Comparison of ENCODE assay signal across 1 cellular context in the genomic region with DNA sequence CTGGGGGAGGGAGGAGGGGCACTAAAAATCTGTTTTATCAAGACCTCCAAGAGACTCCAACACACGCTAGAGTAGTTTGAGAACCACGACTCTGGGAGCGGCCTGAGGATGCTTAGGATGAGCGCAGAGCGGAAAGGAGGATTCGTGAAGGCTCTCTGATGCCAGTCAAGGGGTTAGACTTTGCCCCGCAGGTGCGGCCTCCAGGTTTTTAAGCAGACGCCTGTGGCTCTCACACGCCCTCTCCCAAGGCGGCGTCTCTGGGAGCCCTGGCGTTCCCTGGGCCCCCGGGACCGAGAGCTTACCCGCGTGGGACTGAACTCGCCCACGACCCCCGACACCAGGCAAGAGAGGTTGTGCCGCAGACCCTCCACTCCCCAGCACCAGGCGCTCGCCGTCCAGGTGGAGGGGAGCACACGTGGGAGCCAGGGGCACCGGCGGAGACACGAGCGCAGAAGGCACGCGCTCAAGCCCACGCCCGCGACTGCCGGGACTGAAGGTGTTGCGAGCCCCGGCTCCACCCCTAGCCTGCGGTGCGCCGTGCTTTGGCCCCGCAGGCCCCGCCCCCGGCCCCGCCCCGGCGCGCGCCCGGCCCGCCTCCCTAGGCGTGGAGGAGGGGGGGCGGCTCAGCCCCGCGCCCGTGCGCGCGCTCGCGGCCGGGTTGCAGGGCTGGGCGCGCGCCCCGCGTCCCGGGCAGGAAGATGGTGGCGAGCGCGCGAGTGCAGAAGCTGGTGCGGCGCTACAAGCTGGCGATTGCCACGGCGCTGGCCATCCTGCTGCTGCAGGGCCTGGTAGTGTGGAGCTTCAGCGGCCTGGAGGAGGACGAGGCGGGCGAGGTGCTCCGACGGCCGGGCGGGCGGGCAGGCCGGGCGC.
TF ChIP-seq lines count a peak whose summit lies in the region.

XYLT2 (plus strand) TSS at position 684 of the 870 bp plus-strand sequence; CDS start at position 699, 15 bp downstream.

TF ChIP-seq in HepG2, 621 proteins besides CTCF, POLR2A, EP300 and RAD21 (continued from another document and continues in another):
- TF ChIP-seq, protein P1, sequence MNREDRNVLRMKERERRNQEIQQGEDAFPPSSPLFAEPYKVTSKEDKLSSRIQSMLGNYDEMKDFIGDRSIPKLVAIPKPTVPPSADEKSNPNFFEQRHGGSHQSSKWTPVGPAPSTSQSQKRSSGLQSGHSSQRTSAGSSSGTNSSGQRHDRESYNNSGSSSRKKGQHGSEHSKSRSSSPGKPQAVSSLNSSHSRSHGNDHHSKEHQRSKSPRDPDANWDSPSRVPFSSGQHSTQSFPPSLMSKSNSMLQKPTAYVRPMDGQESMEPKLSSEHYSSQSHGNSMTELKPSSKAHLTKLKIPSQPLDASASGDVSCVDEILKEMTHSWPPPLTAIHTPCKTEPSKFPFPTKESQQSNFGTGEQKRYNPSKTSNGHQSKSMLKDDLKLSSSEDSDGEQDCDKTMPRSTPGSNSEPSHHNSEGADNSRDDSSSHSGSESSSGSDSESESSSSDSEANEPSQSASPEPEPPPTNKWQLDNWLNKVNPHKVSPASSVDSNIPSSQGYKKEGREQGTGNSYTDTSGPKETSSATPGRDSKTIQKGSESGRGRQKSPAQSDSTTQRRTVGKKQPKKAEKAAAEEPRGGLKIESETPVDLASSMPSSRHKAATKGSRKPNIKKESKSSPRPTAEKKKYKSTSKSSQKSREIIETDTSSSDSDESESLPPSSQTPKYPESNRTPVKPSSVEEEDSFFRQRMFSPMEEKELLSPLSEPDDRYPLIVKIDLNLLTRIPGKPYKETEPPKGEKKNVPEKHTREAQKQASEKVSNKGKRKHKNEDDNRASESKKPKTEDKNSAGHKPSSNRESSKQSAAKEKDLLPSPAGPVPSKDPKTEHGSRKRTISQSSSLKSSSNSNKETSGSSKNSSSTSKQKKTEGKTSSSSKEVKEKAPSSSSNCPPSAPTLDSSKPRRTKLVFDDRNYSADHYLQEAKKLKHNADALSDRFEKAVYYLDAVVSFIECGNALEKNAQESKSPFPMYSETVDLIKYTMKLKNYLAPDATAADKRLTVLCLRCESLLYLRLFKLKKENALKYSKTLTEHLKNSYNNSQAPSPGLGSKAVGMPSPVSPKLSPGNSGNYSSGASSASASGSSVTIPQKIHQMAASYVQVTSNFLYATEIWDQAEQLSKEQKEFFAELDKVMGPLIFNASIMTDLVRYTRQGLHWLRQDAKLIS (CRISPR knock-in tag; IDR thresholded peaks at IDR 0.05), result no peak
- peak; percentile 65; the same call in 1 of the 2 replicates for TF ChIP-seq ZNF451 (CRISPR knock-in tag; IDR thresholded peaks at IDR 0.05)
- no peak for TF ChIP-seq ZSCAN29 (CRISPR knock-in tag; conservative IDR thresholded peaks at IDR 0.05)
- TF ChIP-seq KLF13 (CRISPR knock-in tag; IDR thresholded peaks at IDR 0.05), result no peak
- no peak for TF ChIP-seq ZNF615 (CRISPR knock-in tag; IDR thresholded peaks at IDR 0.05; ENCODE audit: borderline replicate concordance)
- TF ChIP-seq GZF1 (CRISPR knock-in tag; IDR thresholded peaks at IDR 0.05), result 0 out of 2 replicates have a peak, but pooled peaks have one; percentile 62
- TF ChIP-seq RFX3 (CRISPR knock-in tag; IDR thresholded peaks at IDR 0.05), result no peak
- TF ChIP-seq, protein P2, sequence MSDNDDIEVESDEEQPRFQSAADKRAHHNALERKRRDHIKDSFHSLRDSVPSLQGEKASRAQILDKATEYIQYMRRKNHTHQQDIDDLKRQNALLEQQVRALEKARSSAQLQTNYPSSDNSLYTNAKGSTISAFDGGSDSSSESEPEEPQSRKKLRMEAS (IDR thresholded peaks at IDR 0.05), result peak; percentile 78
- TF ChIP-seq KDM6A (CRISPR knock-in tag; IDR thresholded peaks at IDR 0.05; ENCODE audit: low read depth), result no peak
- TF ChIP-seq, protein P3, sequence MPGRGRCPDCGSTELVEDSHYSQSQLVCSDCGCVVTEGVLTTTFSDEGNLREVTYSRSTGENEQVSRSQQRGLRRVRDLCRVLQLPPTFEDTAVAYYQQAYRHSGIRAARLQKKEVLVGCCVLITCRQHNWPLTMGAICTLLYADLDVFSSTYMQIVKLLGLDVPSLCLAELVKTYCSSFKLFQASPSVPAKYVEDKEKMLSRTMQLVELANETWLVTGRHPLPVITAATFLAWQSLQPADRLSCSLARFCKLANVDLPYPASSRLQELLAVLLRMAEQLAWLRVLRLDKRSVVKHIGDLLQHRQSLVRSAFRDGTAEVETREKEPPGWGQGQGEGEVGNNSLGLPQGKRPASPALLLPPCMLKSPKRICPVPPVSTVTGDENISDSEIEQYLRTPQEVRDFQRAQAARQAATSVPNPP (CRISPR knock-in tag; IDR thresholded peaks at IDR 0.05), result peak; percentile 66; the same call in 1 of the 2 replicates
- no peak for TF ChIP-seq MAF1 (CRISPR knock-in tag; IDR thresholded peaks at IDR 0.05; ENCODE audit: borderline replicate concordance)
- TF ChIP-seq, protein P4, sequence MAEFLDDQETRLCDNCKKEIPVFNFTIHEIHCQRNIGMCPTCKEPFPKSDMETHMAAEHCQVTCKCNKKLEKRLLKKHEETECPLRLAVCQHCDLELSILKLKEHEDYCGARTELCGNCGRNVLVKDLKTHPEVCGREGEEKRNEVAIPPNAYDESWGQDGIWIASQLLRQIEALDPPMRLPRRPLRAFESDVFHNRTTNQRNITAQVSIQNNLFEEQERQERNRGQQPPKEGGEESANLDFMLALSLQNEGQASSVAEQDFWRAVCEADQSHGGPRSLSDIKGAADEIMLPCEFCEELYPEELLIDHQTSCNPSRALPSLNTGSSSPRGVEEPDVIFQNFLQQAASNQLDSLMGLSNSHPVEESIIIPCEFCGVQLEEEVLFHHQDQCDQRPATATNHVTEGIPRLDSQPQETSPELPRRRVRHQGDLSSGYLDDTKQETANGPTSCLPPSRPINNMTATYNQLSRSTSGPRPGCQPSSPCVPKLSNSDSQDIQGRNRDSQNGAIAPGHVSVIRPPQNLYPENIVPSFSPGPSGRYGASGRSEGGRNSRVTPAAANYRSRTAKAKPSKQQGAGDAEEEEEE (CRISPR knock-in tag; IDR thresholded peaks at IDR 0.05; ENCODE audit: borderline replicate concordance), result 0 out of 2 replicates have a peak, but pooled peaks have one; percentile 42
- TF ChIP-seq FOXK1 (CRISPR knock-in tag; IDR thresholded peaks at IDR 0.05; ENCODE audit: borderline replicate concordance, low read depth), result no peak
- TF ChIP-seq ZNF776 (CRISPR knock-in tag; IDR thresholded peaks at IDR 0.05), result peak; percentile 83; the same call in 1 of the 2 replicates
- peak; percentile 69; the same call in 1 of the 2 replicates for TF ChIP-seq ISX (CRISPR knock-in tag; conservative IDR thresholded peaks at IDR 0.05)
- TF ChIP-seq, protein P5, sequence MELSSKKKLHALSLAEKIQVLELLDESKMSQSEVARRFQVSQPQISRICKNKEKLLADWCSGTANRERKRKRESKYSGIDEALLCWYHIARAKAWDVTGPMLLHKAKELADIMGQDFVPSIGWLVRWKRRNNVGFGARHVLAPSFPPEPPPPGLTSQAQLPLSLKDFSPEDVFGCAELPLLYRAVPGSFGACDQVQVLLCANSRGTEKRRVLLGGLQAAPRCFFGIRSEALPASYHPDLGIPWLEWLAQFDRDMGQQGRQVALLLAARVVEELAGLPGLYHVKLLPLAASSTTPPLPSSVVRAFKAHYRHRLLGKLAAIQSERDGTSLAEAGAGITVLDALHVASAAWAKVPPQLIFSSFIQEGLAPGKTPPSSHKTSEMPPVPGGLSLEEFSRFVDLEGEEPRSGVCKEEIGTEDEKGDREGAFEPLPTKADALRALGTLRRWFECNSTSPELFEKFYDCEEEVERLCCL (CRISPR knock-in tag; IDR thresholded peaks at IDR 0.05; ENCODE audit: borderline replicate concordance), result no peak
- no peak for TF ChIP-seq ZNF496 (CRISPR knock-in tag; IDR thresholded peaks at IDR 0.05; ENCODE audit: insufficient replicate concordance)
- no peak for TF ChIP-seq ZNF460 (CRISPR knock-in tag; IDR thresholded peaks at IDR 0.05; ENCODE audit: borderline replicate concordance)
- TF ChIP-seq SIN3A (IDR thresholded peaks at IDR 0.05; ENCODE audit: borderline replicate concordance, low read depth, low read length), result peak; percentile 47; the same call in 1 of the 2 replicates
- no peak for TF ChIP-seq WIZ (CRISPR knock-in tag; IDR thresholded peaks at IDR 0.05)
- no peak; the same call in 1 of the 2 replicates for TF ChIP-seq ZNF251 (CRISPR knock-in tag; IDR thresholded peaks at IDR 0.05)
- TF ChIP-seq NFE2 (CRISPR knock-in tag; IDR thresholded peaks at IDR 0.05), result no peak
- TF ChIP-seq CBX1 (IDR thresholded peaks at IDR 0.05; ENCODE audit: low read depth), result no peak
- TF ChIP-seq NRL (CRISPR knock-in tag; IDR thresholded peaks at IDR 0.05; ENCODE audit: borderline replicate concordance), result 0 out of 2 replicates have a peak, but pooled peaks have one; percentile 35
- TF ChIP-seq ZNF354B (CRISPR knock-in tag; IDR thresholded peaks at IDR 0.05), result no peak
- TF ChIP-seq ZNF17 (CRISPR knock-in tag; IDR thresholded peaks at IDR 0.05), result no peak
- TF ChIP-seq ARID5B (CRISPR knock-in tag; IDR thresholded peaks at IDR 0.05), result no peak
- TF ChIP-seq ETV5 (CRISPR knock-in tag; IDR thresholded peaks at IDR 0.05; ENCODE audit: borderline replicate concordance), result no peak
- TF ChIP-seq ZSCAN5A (CRISPR knock-in tag; IDR thresholded peaks at IDR 0.05; ENCODE audit: borderline replicate concordance), result no peak; the same call in 1 of the 2 replicates
- TF ChIP-seq HNF4A (CRISPR knock-in tag; IDR thresholded peaks at IDR 0.05), result peak; percentile 53; the same call in 1 of the 2 replicates
- no peak for TF ChIP-seq HOMEZ (CRISPR knock-in tag; IDR thresholded peaks at IDR 0.05; ENCODE audit: low read depth)
- TF ChIP-seq ZNF740 (CRISPR knock-in tag; IDR thresholded peaks at IDR 0.05), result peak; percentile 90; the same call in 1 of the 2 replicates
- TF ChIP-seq CENPX (CRISPR knock-in tag; IDR thresholded peaks at IDR 0.05), result no peak
- TF ChIP-seq DMAP1 (CRISPR knock-in tag; IDR thresholded peaks at IDR 0.05), result peak; percentile 40; the same call in 1 of the 2 replicates
- TF ChIP-seq TBP (CRISPR knock-in tag; IDR thresholded peaks at IDR 0.05), result no peak; the same call in 1 of the 2 replicates
- no peak for TF ChIP-seq KAT2B (IDR thresholded peaks at IDR 0.05; ENCODE audit: borderline replicate concordance, low read depth, low read length)
- TF ChIP-seq, protein P6, sequence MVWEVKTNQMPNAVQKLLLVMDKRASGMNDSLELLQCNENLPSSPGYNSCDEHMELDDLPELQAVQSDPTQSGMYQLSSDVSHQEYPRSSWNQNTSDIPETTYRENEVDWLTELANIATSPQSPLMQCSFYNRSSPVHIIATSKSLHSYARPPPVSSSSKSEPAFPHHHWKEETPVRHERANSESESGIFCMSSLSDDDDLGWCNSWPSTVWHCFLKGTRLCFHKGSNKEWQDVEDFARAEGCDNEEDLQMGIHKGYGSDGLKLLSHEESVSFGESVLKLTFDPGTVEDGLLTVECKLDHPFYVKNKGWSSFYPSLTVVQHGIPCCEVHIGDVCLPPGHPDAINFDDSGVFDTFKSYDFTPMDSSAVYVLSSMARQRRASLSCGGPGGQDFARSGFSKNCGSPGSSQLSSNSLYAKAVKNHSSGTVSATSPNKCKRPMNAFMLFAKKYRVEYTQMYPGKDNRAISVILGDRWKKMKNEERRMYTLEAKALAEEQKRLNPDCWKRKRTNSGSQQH (CRISPR knock-in tag; IDR thresholded peaks at IDR 0.05; ENCODE audit: low read depth), result peak; percentile 31; the same call in 1 of the 2 replicates
- TF ChIP-seq ZFAT (CRISPR knock-in tag; conservative IDR thresholded peaks at IDR 0.05), result 0 out of 2 replicates have a peak, but pooled peaks have one; percentile 24
- TF ChIP-seq TCF12 (IDR thresholded peaks at IDR 0.05), result no peak
- peak; percentile 83 for TF ChIP-seq TCF12 (CRISPR knock-in tag; IDR thresholded peaks at IDR 0.05)
- no peak for TF ChIP-seq CHD2 (IDR thresholded peaks at IDR 0.05; ENCODE audit: low read depth, low read length)
- no peak for TF ChIP-seq TRIM24 (CRISPR knock-in tag; IDR thresholded peaks at IDR 0.05)
